9 cellular contexts compared by ENCODE assay signal in the genomic region with DNA sequence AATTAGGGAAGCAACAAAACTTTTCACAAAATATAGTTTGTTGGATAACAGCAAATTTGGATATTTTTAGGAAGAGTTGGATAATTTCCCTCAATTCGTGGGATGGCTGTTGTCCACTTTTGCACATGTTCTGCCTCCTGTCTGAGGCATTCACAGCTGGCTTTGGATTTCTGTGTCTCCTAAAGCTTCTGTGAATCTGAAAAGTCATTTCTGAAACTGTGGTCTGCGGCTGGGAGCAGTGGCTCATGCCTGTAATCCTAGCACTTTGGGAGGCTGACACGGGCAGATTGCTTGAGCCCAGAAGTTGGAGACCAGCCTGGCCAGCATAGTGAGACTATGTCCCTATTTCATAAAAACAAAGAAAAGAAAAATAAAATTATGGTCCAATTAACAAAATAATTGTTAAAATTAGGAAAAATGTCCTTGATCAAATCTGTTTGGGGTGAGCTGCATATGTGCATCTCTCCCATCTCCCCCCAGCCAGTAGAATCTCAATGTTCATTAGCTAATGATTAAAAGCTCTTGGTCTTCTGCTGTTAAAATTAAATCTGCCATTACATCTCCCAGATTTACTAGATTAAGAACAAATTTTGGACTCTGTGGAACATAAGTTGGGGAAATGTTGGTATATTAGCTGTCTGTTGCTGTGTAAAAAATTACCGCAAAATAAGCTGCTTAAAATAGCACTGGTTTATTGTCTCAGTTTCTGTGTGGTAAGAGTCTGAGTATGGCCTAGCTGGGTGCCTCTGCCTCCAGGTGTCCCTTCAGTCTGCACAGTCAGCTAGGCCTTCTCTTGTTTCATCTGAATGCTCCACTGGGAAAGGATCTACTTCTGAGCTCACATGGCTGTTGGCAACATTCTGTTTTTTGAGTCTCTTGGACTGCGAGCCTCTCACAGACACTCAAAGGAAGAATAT.
DNase-seq lines count a peak whose midpoint lies in the region; ATAC-seq and TF ChIP-seq lines count a peak whose summit lies in the region.
"Had no signal": no experiment of that assay in that cellular context is flagged by ENCODE, and none has a peak within 500 bp of the region (broad histone marks: within the 10 kb centered on the region; RNA-seq: fewer than 3 reads in every experiment).

No MANE protein-coding gene starts in this region.

- H3K4me3 ChIP-seq in spleen = no peak overlapping the region

- TF ChIP-seq POLR2A in spleen (IDR thresholded peaks at IDR 0.05) = no peak

- peak overlapping the region in 1 of 8 donors; percentile 10 for H3K27ac ChIP-seq in spleen

- intact Hi-C loops in spleen (cut with DNase I; ENCODE audit: low total_unique reads) = no loop called here

- no peaks in the 10 kb centered on the region for H3K36me3 ChIP-seq in spleen

- TF ChIP-seq CTCF in spleen (IDR thresholded peaks at IDR 0.05 in 8 of 11, conservative IDR thresholded peaks at IDR 0.05 in 3 of 11) = no peak

- no peaks in the 10 kb centered on the region for H3K9me3 ChIP-seq in spleen

- H3K27me3 ChIP-seq in spleen (replicated peaks in 1 of 7) = no peaks in the 10 kb centered on the region

- 67 to 88% (median 83%) methylated on average over 5 of the region's 5 CpGs for WGBS in spleen, 5 donors

- DNase-seq in glomerular visceral epithelial cell (ENCODE audit: extremely low spot score) (peak; percentile 15), Kasumi-1 (lab: John Stamatoyannopoulos, UW) (no peak), iPS-NIHi11 (ENCODE audit: low spot score) (no peak), spleen (no peak), NCI-H524 treated with DMSO at 0.1 percent for 48 hours (lab: John Stamatoyannopoulos, UW) (no peak)
- DNase-seq: head of caudate nucleus had no signal

- ATAC-seq in GM18508 (IDR thresholded peaks at IDR 0.05; ENCODE audit: insufficient read depth, unreplicated experiment) (peak; percentile 92), GM21786 (IDR thresholded peaks at IDR 0.05; ENCODE audit: unreplicated experiment) (peak; percentile 98), HG03571 (IDR thresholded peaks at IDR 0.05; ENCODE audit: unreplicated experiment) (peak; percentile 95)

- no peaks in the 10 kb centered on the region for H3K4me1 ChIP-seq in spleen
